In genomic region chr6:116446399-116446798, GRCh38 we compare ENCODE assay signal across 17 cellular contexts. TPM values are rescaled to one million over a fixed set of nuclear protein-coding genes. Genes with fewer than 3 reads are reported as not detected.
DNase-seq lines count a peak whose midpoint lies in the region; ATAC-seq, FAIRE-seq and TF ChIP-seq lines count a peak whose summit lies in the region.
"Had no signal": no experiment of that assay in that cellular context is flagged by ENCODE, and none has a peak within 500 bp of the region (broad histone marks: within the 10 kb centered on the region; RNA-seq: fewer than 3 reads in every experiment).

No MANE protein-coding gene starts in this region.

- FAIRE-seq in GM12891 (lab: Jason Lieb, UNC) = no peak
- FAIRE-seq: H54, TTC549 had no signal

- DNase-seq in GM12891 (ENCODE audit: insufficient read length, low spot score) (no peak), NOMO-1 (lab: John Stamatoyannopoulos, UW; ENCODE audit: unreplicated experiment in 2 of 2) (peak; percentile 56 to 90), choroid plexus epithelial cell (ENCODE audit: low read depth) (peak; percentile 24), renal cortical epithelial cell (ENCODE audit: low read depth) (peak; percentile 70)
- DNase-seq in stimulated activated naive CD4-positive, alpha-beta T cell treated with Interleukin-2 at 50 U/mL for 16 hours (lab: John Stamatoyannopoulos, UW) = no peak
- DNase-seq: activated CD8-positive, alpha-beta memory T cell treated with anti-CD3 and anti-CD28 coated beads, Interleukin-2, amount 50 U/mL, for 4 hours; adrenal gland; gastrocnemius medialis; NCI-H187; thyroid gland had no signal

- no peak overlapping the region for H3K4me3 ChIP-seq in choroid plexus epithelial cell (ENCODE audit: low read depth, low read length)
- H3K4me3 ChIP-seq: adrenal gland, gastrocnemius medialis, skin epidermis, thyroid gland had no signal

- ATAC-seq in GM18909 (IDR thresholded peaks at IDR 0.05; ENCODE audit: poor library complexity, unreplicated experiment) (no peak), SK-N-SH treated with all-trans-retinoic acid at 6 μM for 48 hours (no peak), HG02885 (IDR thresholded peaks at IDR 0.05; ENCODE audit: poor library complexity, unreplicated experiment) (no peak)
- ATAC-seq: gastrocnemius medialis, Panc1 had no signal

- TF ChIP-seq POLR2A in GM12891 (IDR thresholded peaks at IDR 0.05; ENCODE audit: low read depth, low read length) = no peak

- TF ChIP-seq CTCF in choroid plexus epithelial cell (conservative IDR thresholded peaks at IDR 0.05; ENCODE audit: low read depth, low read length) = no peak

TF ChIP-seq in GM12891, 5 proteins besides CTCF, POLR2A, EP300 and RAD21:
- TF ChIP-seq POLR2AphosphoS5 (IDR thresholded peaks at IDR 0.05; ENCODE audit: low read depth, low read length) = no peak
- peak; percentile 77 for TF ChIP-seq SPI1 (IDR thresholded peaks at IDR 0.05; ENCODE audit: low read depth, low read length)
- no peak for TF ChIP-seq POU2F2 (IDR thresholded peaks at IDR 0.05; ENCODE audit: low read depth, low read length)

TF ChIP-seq in SK-N-SH treated with all-trans-retinoic acid at 6 μM for 48 hours, 23 proteins besides CTCF, POLR2A, EP300 and RAD21:
- no peak for TF ChIP-seq CSRNP3 (CRISPR knock-in tag; IDR thresholded peaks at IDR 0.05)
- no peak for TF ChIP-seq TOX (CRISPR knock-in tag; IDR thresholded peaks at IDR 0.05; ENCODE audit: borderline replicate concordance)
- TF ChIP-seq ESRRG (CRISPR knock-in tag; IDR thresholded peaks at IDR 0.05) = no peak
- TF ChIP-seq ZNF70 (CRISPR knock-in tag; IDR thresholded peaks at IDR 0.05) = no peak
- TF ChIP-seq ZC3H10 (CRISPR knock-in tag; IDR thresholded peaks at IDR 0.05) = no peak
- TF ChIP-seq ZNF565 (CRISPR knock-in tag; conservative IDR thresholded peaks at IDR 0.05; ENCODE audit: low read depth) = no peak
- no peak for TF ChIP-seq ZNF8 (CRISPR knock-in tag; IDR thresholded peaks at IDR 0.05)
- no peak for TF ChIP-seq OSR1 (CRISPR knock-in tag; IDR thresholded peaks at IDR 0.05)
- no peak for TF ChIP-seq TSHZ2 (CRISPR knock-in tag; IDR thresholded peaks at IDR 0.05)
- TF ChIP-seq RARB (CRISPR knock-in tag; IDR thresholded peaks at IDR 0.05) = no peak
- no peak for TF ChIP-seq BACH2 (CRISPR knock-in tag; IDR thresholded peaks at IDR 0.05; ENCODE audit: borderline replicate concordance)
TF ChIP-seq in SK-N-SH treated with all-trans-retinoic acid at 6 μM for 48 hours: peak in this region for 0.

RNA-seq across cellular contexts. Expression of gene CALHM6, which starts 14.8 kb away (rescaled TPM):
- polyA plus RNA-seq in GM12891 (2012; ENCODE audit: low read depth, missing spikeins) = 33.1 TPM
- 1.6 and 3.1 TPM in 2 replicates for total RNA-seq in renal cortical epithelial cell

Comparison
In these comparisons a context has a peak if more than half of its experiments do, and no peak if none do; other contexts are left out.
1. DNase-seq: peak in NOMO-1 (2 of 2), choroid plexus epithelial cell (single experiment) and renal cortical epithelial cell (single experiment); none in GM12891 (single experiment) and stimulated activated naive CD4-positive, alpha-beta T cell treated with Interleukin-2 at 50 U/mL for 16 hours (single experiment).